Comparison of ENCODE assay signal across 12 cellular contexts in the genomic region with DNA sequence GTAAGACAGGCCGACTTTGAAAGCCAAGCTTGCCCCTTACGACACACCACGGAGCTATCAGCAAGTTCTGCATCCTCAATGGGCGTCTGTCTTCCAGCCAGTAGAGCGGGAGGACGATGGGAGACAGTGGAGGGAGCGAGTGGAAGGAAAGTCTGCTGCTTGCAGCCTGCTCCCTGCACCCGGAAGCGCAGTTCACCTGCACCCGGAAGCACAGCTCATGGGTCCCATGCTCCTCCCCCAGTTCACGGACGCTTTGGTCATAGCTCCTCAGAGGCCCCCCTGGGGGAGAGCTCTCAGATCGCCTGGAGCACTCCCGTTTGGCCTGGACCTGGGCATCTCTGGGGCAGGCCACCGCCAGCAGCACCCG. TPM values are rescaled to one million over a fixed set of nuclear protein-coding genes. Genes with fewer than 3 reads are reported as not detected.
DNase-seq lines count a peak whose midpoint lies in the region; ATAC-seq, FAIRE-seq and TF ChIP-seq lines count a peak whose summit lies in the region.
"Had no signal": no experiment of that assay in that cellular context is flagged by ENCODE, and none has a peak within 500 bp of the region (broad histone marks: within the 10 kb centered on the region; RNA-seq: fewer than 3 reads in every experiment).

No MANE protein-coding gene starts in this region.

- peaks cover 17% of the 10 kb centered on the region for H3K36me3 Mint-ChIP-seq in glutamatergic neuron (ENCODE audit: unreplicated experiment)
- H3K36me3 Mint-ChIP-seq in CD4-positive, alpha-beta T cell (ENCODE audit: low read depth) = no peaks in the 10 kb centered on the region

- intact Hi-C loops in CD4-positive, alpha-beta T cell (cut with DNase I, micrococcal nuclease) = loop anchor here in 1 of 2 experiments (5.0 kb wide), 1 partner anchor 287 kb away; no protein-coding TSS in a partner anchor

- H3K9me3 ChIP-seq in small intestine (ENCODE audit: control insufficient read depth, low read depth) = no peaks in the 10 kb centered on the region
- H3K9me3 ChIP-seq in CD4-positive, alpha-beta T cell (ENCODE audit: control insufficient read depth, low read length) = no peaks in the 10 kb centered on the region

- CTCF ChIA-PET in CD4-positive, alpha-beta T cell (lab: Charles Lee) = no interaction called here

- no peak overlapping the region for H3K4me3 Mint-ChIP-seq in glutamatergic neuron (ENCODE audit: unreplicated experiment)
- no peak overlapping the region for H3K4me3 Mint-ChIP-seq in CD4-positive, alpha-beta T cell

- peak; percentile 11 for DNase-seq in GM12865 (ENCODE audit: low read depth)
- no peak for DNase-seq in glutamatergic neuron
- DNase-seq in small intestine = peak; percentile 9
- no peak for DNase-seq in activated CD8-positive, alpha-beta memory T cell treated with anti-CD3 and anti-CD28 coated beads for 24 hours
- DNase-seq in CD4-positive, alpha-beta T cell = no peak
- DNase-seq: DMS79, GOT3 had no signal

- no peak for TF ChIP-seq CTCF in GM12865 (IDR thresholded peaks at IDR 0.05; ENCODE audit: insufficient read depth, low read depth, low read length, missing control alignments)
- peak; percentile 58 for TF ChIP-seq CTCF in glutamatergic neuron (IDR thresholded peaks at IDR 0.05; ENCODE audit: partially characterized antibody, unreplicated experiment)
- no peak for TF ChIP-seq CTCF in CD4-positive, alpha-beta T cell (IDR thresholded peaks at IDR 0.05)

- no peak for FAIRE-seq in small intestine (lab: Jason Lieb, UNC)

- H3K4me3 ChIP-seq in GM12865 (ENCODE audit: low read depth, low read length) (no peak overlapping the region), small intestine (ENCODE audit: low read depth in 1 of 2, low read length in 2 of 2) (no peak overlapping the region)
- H3K4me3 ChIP-seq: SK-N-MC had no signal

- peak overlapping the region in 1 of 2 donors; percentile 58 for H3K27ac ChIP-seq in small intestine (ENCODE audit: low read depth in 1 of 2, low read length in 1 of 2)
- H3K27ac ChIP-seq in CD4-positive, alpha-beta T cell (ENCODE audit: low read depth, low read length) = no peak overlapping the region
- H3K27ac ChIP-seq: HL-60, SK-N-MC had no signal

- H3K9me3 Mint-ChIP-seq in glutamatergic neuron (ENCODE audit: unreplicated experiment) = peaks cover 10% of the 10 kb centered on the region
- no peaks in the 10 kb centered on the region for H3K9me3 Mint-ChIP-seq in CD4-positive, alpha-beta T cell

- peak overlapping the region; percentile 20 for H3K27ac Mint-ChIP-seq in glutamatergic neuron (ENCODE audit: unreplicated experiment)
- no peak overlapping the region for H3K27ac Mint-ChIP-seq in CD4-positive, alpha-beta T cell

- no peaks in the 10 kb centered on the region for H3K27me3 ChIP-seq in small intestine (ENCODE audit: control insufficient read depth in 2 of 2, insufficient read depth in 2 of 2, low read length in 2 of 2)
- no peaks in the 10 kb centered on the region for H3K27me3 ChIP-seq in CD4-positive, alpha-beta T cell (ENCODE audit: control insufficient read depth, insufficient read depth, low read length)

- no peaks in the 10 kb centered on the region for H3K4me1 ChIP-seq in small intestine (ENCODE audit: control insufficient read depth in 2 of 2, insufficient read depth in 1 of 2, low read depth in 1 of 2, low read length in 1 of 2)

- H3K36me3 ChIP-seq in small intestine (ENCODE audit: control insufficient read depth in 2 of 2, insufficient read depth in 2 of 2, low read length in 2 of 2) = no peaks in the 10 kb centered on the region

- ATAC-seq in SK-N-SH treated with all-trans-retinoic acid at 6 μM for 48 hours = peak; percentile 38
- ATAC-seq in GM21526 (IDR thresholded peaks at IDR 0.05; ENCODE audit: low FRiP score, unreplicated experiment) = no peak
- no peak for ATAC-seq in CD4-positive, alpha-beta T cell (ENCODE audit: poor library complexity)
- no peak for ATAC-seq in HG02981 (IDR thresholded peaks at IDR 0.05; ENCODE audit: unreplicated experiment)

- POLR2A ChIA-PET in CD4-positive, alpha-beta T cell (lab: Charles Lee) = no interaction called here

- peaks cover 13% of the 10 kb centered on the region for H3K4me1 Mint-ChIP-seq in glutamatergic neuron (ENCODE audit: low read depth, unreplicated experiment)
- H3K4me1 Mint-ChIP-seq in CD4-positive, alpha-beta T cell (ENCODE audit: low read depth) = no peaks in the 10 kb centered on the region

- WGBS in small intestine, 3 donors = 49 to 57% (median 50%) methylated on average over 16 of the region's 16 CpGs

- H3K27me3 Mint-ChIP-seq in glutamatergic neuron (ENCODE audit: unreplicated experiment) = peaks cover 5% of the 10 kb centered on the region
- peaks cover 12% of the 10 kb centered on the region for H3K27me3 Mint-ChIP-seq in CD4-positive, alpha-beta T cell

TF ChIP-seq in SK-N-SH treated with all-trans-retinoic acid at 6 μM for 48 hours, 23 proteins besides CTCF, POLR2A, EP300 and RAD21:
- TF ChIP-seq, protein P1, sequence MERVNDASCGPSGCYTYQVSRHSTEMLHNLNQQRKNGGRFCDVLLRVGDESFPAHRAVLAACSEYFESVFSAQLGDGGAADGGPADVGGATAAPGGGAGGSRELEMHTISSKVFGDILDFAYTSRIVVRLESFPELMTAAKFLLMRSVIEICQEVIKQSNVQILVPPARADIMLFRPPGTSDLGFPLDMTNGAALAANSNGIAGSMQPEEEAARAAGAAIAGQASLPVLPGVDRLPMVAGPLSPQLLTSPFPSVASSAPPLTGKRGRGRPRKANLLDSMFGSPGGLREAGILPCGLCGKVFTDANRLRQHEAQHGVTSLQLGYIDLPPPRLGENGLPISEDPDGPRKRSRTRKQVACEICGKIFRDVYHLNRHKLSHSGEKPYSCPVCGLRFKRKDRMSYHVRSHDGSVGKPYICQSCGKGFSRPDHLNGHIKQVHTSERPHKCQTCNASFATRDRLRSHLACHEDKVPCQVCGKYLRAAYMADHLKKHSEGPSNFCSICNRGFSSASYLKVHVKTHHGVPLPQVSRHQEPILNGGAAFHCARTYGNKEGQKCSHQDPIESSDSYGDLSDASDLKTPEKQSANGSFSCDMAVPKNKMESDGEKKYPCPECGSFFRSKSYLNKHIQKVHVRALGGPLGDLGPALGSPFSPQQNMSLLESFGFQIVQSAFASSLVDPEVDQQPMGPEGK (CRISPR knock-in tag; IDR thresholded peaks at IDR 0.05; ENCODE audit: borderline replicate concordance) = no peak
- TF ChIP-seq ZFP3 (CRISPR knock-in tag; IDR thresholded peaks at IDR 0.05) = no peak
- no peak for TF ChIP-seq BACH2 (CRISPR knock-in tag; IDR thresholded peaks at IDR 0.05; ENCODE audit: borderline replicate concordance)
- no peak for TF ChIP-seq ZFP30 (CRISPR knock-in tag; IDR thresholded peaks at IDR 0.05)
- no peak for TF ChIP-seq ESRRG (CRISPR knock-in tag; IDR thresholded peaks at IDR 0.05)
- no peak for TF ChIP-seq ARNTL (CRISPR knock-in tag; IDR thresholded peaks at IDR 0.05; ENCODE audit: borderline replicate concordance, low read depth)
- TF ChIP-seq, protein P2, sequence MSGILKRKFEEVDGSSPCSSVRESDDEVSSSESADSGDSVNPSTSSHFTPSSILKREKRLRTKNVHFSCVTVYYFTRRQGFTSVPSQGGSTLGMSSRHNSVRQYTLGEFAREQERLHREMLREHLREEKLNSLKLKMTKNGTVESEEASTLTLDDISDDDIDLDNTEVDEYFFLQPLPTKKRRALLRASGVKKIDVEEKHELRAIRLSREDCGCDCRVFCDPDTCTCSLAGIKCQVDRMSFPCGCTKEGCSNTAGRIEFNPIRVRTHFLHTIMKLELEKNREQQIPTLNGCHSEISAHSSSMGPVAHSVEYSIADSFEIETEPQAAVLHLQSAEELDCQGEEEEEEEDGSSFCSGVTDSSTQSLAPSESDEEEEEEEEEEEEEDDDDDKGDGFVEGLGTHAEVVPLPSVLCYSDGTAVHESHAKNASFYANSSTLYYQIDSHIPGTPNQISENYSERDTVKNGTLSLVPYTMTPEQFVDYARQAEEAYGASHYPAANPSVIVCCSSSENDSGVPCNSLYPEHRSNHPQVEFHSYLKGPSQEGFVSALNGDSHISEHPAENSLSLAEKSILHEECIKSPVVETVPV (CRISPR knock-in tag; IDR thresholded peaks at IDR 0.05) = no peak
- TF ChIP-seq ZC3H10 (CRISPR knock-in tag; IDR thresholded peaks at IDR 0.05) = no peak
- TF ChIP-seq TOX (CRISPR knock-in tag; IDR thresholded peaks at IDR 0.05; ENCODE audit: borderline replicate concordance) = no peak
- no peak for TF ChIP-seq TCF4 (CRISPR knock-in tag; IDR thresholded peaks at IDR 0.05; ENCODE audit: borderline replicate concordance)
- TF ChIP-seq TSHZ2 (CRISPR knock-in tag; IDR thresholded peaks at IDR 0.05) = no peak
- TF ChIP-seq SNAI2 (CRISPR knock-in tag; IDR thresholded peaks at IDR 0.05) = no peak
- no peak for TF ChIP-seq ZNF565 (CRISPR knock-in tag; conservative IDR thresholded peaks at IDR 0.05; ENCODE audit: low read depth)
- no peak for TF ChIP-seq OSR1 (CRISPR knock-in tag; IDR thresholded peaks at IDR 0.05)
- no peak for TF ChIP-seq ISL1 (CRISPR knock-in tag; IDR thresholded peaks at IDR 0.05)

RNA-seq across cellular contexts. Expression of gene FBLN1, which starts 51.3 kb away (rescaled TPM):
- total RNA-seq in glutamatergic neuron (ENCODE audit: unreplicated experiment) = 184 TPM
- 100 to 1,000 TPM in 1 of 3 donors, 1 to 10 TPM in 1, under 1 TPM in 1; 0.89 to 144 (median 7.8) TPM for polyA plus RNA-seq in small intestine
- not detected for total RNA-seq in CD4-positive, alpha-beta T cell

Comparison
In these comparisons a context has a peak if more than half of its experiments do, and no peak if none do; other contexts are left out.
1. DNase-seq: peak in GM12865 (single experiment) and small intestine (single experiment); none in glutamatergic neuron (single experiment), activated CD8-positive, alpha-beta memory T cell treated with anti-CD3 and anti-CD28 coated beads for 24 hours (single experiment) and CD4-positive, alpha-beta T cell (0 of 10).
2. RNA of gene FBLN1, which starts 51.3 kb away (total RNA-seq): 184 TPM in glutamatergic neuron (single experiment); not detected in CD4-positive, alpha-beta T cell; every median in the first group is over 100 times any median in the second.